Comparison of ENCODE assay signal across 8 cellular contexts in the genomic region with DNA sequence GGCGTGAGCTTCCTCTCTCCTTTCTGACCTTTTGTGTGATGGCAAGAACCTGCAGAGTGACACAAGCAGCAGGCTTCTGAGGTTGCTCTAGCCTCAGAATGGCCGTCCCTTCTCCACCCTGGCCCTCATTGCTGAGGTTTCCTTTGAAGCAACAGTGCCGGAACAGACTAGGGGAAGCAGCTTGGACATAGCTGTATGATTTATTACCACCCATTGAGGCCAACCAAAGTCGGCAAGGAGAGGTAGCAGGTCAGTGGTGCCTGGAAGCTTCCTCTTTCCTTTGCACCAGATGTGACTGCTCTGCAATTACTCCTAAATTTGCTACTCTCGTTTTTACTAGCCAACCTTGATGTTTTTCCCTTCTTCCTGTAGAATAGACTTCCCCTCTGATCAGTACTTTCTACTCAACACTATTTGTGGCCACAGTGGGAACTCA. TPM values are rescaled to one million over a fixed set of nuclear protein-coding genes. Genes with fewer than 3 reads are reported as not detected.
DNase-seq lines count a peak whose midpoint lies in the region; ATAC-seq and TF ChIP-seq lines count a peak whose summit lies in the region.

No MANE protein-coding gene starts in this region.

- peak; percentile 20 for ATAC-seq in Right ventricle myocardium superior (ENCODE audit: poor library complexity)
- ATAC-seq in Right ventricle myocardium inferior: no peak
- ATAC-seq in left ventricle myocardium superior: peak; percentile 13
- no peak for ATAC-seq in HG03571 (IDR thresholded peaks at IDR 0.05; ENCODE audit: unreplicated experiment)

- H3K4me3 ChIP-seq in OCI-LY1 (ENCODE audit: low read depth, low read length, poor library complexity, severe bottlenecking) (peak overlapping the region; percentile 14), foreskin fibroblast (ENCODE audit: low read depth in 1 of 2, low read length in 2 of 2) (no peak overlapping the region)

- no peaks in the 10 kb centered on the region for H3K9me3 ChIP-seq in OCI-LY1 (ENCODE audit: low read length)

- no peak overlapping the region for H3K9ac ChIP-seq in OCI-LY1 (ENCODE audit: low read length)

- peak overlapping the region; percentile 23; the same call in 1 of the 2 replicates for H3K4me2 ChIP-seq in OCI-LY1 (ENCODE audit: low read length)

- peaks cover 10% of the 10 kb centered on the region; the same call in 1 of the 2 replicates for H3K36me3 ChIP-seq in OCI-LY1 (ENCODE audit: insufficient read depth, low read length)

- peak overlapping the region; percentile 17 for H3K27ac ChIP-seq in OCI-LY1 (ENCODE audit: low read depth, low read length, poor library complexity, severe bottlenecking)

- H3K9me2 ChIP-seq in OCI-LY1 (ENCODE audit: low read depth, low read length): no peaks in the 10 kb centered on the region

- intact Hi-C loops in Right ventricle myocardium superior (cut with DNase I) (no loop called here), Right ventricle myocardium inferior (cut with DNase I) (no loop called here), left ventricle myocardium superior (cut with micrococcal nuclease) (no loop called here)

- no peak overlapping the region for H2AFZ ChIP-seq in OCI-LY1 (ENCODE audit: low read length)

- DNase-seq in Right ventricle myocardium superior (no peak), Right ventricle myocardium inferior (ENCODE audit: missing footprints) (no peak), left ventricle myocardium superior (no peak), RPMI8226 (no peak), NCI-H2081 (lab: John Stamatoyannopoulos, UW) (no peak), foreskin fibroblast (no peak)

- TF ChIP-seq CTCF in OCI-LY1 (IDR thresholded peaks at IDR 0.05; ENCODE audit: low read length): no peak
- no peak for TF ChIP-seq CTCF in foreskin fibroblast (IDR thresholded peaks at IDR 0.05; ENCODE audit: low read depth, low read length)

- H3K79me2 ChIP-seq in OCI-LY1 (ENCODE audit: insufficient read depth, low read length): peaks cover 9% of the 10 kb centered on the region

- H3K27me3 ChIP-seq in OCI-LY1 (ENCODE audit: insufficient read depth, low read length): no peaks in the 10 kb centered on the region

- H4K20me1 ChIP-seq in OCI-LY1 (ENCODE audit: insufficient read depth, low read length): no peaks in the 10 kb centered on the region

- peaks cover 42% of the 10 kb centered on the region for H3K4me1 ChIP-seq in OCI-LY1 (ENCODE audit: insufficient read depth, low read length, severe bottlenecking)

- no peaks in the 10 kb centered on the region for H3F3A ChIP-seq in OCI-LY1 (ENCODE audit: insufficient read depth, low read length)

RNA-seq across cellular contexts. Expression of a gene that starts 31.4 kb away (rescaled TPM):
- total RNA-seq in Right ventricle myocardium superior (20.1 TPM), Right ventricle myocardium inferior (23.3 TPM), left ventricle myocardium superior (24.1 TPM)

Comparison
In these comparisons a context has a peak if more than half of its experiments do, and no peak if none do; other contexts are left out.
1. ATAC-seq: peak in Right ventricle myocardium superior (single experiment) and left ventricle myocardium superior (single experiment); none in Right ventricle myocardium inferior (single experiment) and HG03571 (single experiment).